In the genomic region with DNA sequence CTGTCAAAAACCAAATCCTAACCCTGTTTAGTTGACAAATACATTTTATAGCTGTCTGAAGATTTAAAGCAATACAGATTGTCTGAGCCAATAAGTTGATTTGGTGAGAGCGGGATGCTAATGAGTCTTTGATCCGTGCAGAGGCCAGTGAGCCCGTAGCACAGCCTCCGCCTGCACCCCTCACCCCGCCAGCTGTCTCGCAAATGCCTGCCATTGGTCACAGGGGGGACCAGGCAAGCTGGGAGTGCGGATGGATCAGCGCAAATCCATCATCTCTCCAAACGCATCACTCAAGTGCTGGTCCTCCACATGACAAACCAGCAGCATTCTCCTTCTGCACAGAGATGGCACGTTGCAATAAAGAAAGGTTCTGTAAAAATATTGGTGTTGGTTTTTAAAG, we compare ENCODE assay signal across 21 cellular contexts. TPM values are rescaled to one million over a fixed set of nuclear protein-coding genes. Genes with fewer than 3 reads are reported as not detected.
A peak's percentile ranks its signal among the peaks of the same experiment; 100 is the strongest.
DNase-seq lines count a peak whose midpoint lies in the region; ATAC-seq and TF ChIP-seq lines count a peak whose summit lies in the region.
"Had no signal": no experiment of that assay in that cellular context is flagged by ENCODE, and none has a peak within 500 bp of the region (broad histone marks: within the 10 kb centered on the region; RNA-seq: fewer than 3 reads in every experiment).

No MANE protein-coding gene starts in this region.

- intact Hi-C loops in natural killer cell (cut with micrococcal nuclease): no loop called here

- H3K36me3 ChIP-seq in mesenchymal stem cell (ENCODE audit: control insufficient read depth in 1 of 2, insufficient read depth in 2 of 2, low read depth in 1 of 2, low read length in 2 of 2): no peaks in the 10 kb centered on the region
- H3K36me3 ChIP-seq: MG63, SJSA1 had no signal

- no peak overlapping the region for H3K4me2 ChIP-seq in mesenchymal stem cell (ENCODE audit: low read length, poor library complexity, severe bottlenecking)
- H3K4me2 ChIP-seq: PC-9 had no signal

- peak overlapping the region; percentile 3 for H2AK5ac ChIP-seq in mesenchymal stem cell (ENCODE audit: low read length, severe bottlenecking)

- ATAC-seq in natural killer cell: no peak
- no peak for ATAC-seq in HG03025 (IDR thresholded peaks at IDR 0.05; ENCODE audit: low FRiP score, unreplicated experiment)
- no peak for ATAC-seq in HG03280 (IDR thresholded peaks at IDR 0.05; ENCODE audit: unreplicated experiment)

- no peak overlapping the region for H4K91ac ChIP-seq in mesenchymal stem cell (ENCODE audit: low read length)

- WGBS in mesenchymal stem cell: 87% methylated on average over 8 of the region's 10 CpGs

- no peaks in the 10 kb centered on the region for H3K9me3 ChIP-seq in mesenchymal stem cell (ENCODE audit: control insufficient read depth, low read length)
- H3K9me3 ChIP-seq: SJSA1 had no signal

- no peak overlapping the region for H2BK5ac ChIP-seq in mesenchymal stem cell (ENCODE audit: low read depth, low read length, poor library complexity, severe bottlenecking)

- H3K27ac ChIP-seq in mesenchymal stem cell (ENCODE audit: low read length, poor library complexity, severe bottlenecking): no peak overlapping the region
- H3K27ac ChIP-seq: PC-9, RWPE1, SJSA1 had no signal

- H3K36me3 Mint-ChIP-seq in natural killer cell: no peaks in the 10 kb centered on the region
- H3K36me3 Mint-ChIP-seq: CD14-positive monocyte had no signal

- no peak overlapping the region for H2BK15ac ChIP-seq in mesenchymal stem cell (ENCODE audit: low read depth, poor library complexity, severe bottlenecking)

- H2BK12ac ChIP-seq in mesenchymal stem cell (ENCODE audit: low read length in 2 of 2): peak overlapping the region in 1 of 2 experiments; percentile 23

- H4K8ac ChIP-seq in mesenchymal stem cell (ENCODE audit: low read length): no peak overlapping the region

- H3K23ac ChIP-seq in mesenchymal stem cell (ENCODE audit: low read length in 2 of 2): no peak overlapping the region

- H3K14ac ChIP-seq in mesenchymal stem cell (ENCODE audit: low read length in 2 of 2): no peak overlapping the region

- H2AFZ ChIP-seq in mesenchymal stem cell (ENCODE audit: low read depth, low read length): no peak overlapping the region
- H2AFZ ChIP-seq: PC-9 had no signal

- peaks cover 0 to 36% of the 10 kb centered on the region in 2 experiments for H3K27me3 ChIP-seq in mesenchymal stem cell (ENCODE audit: control insufficient read depth in 1 of 2, insufficient read depth in 1 of 2, low read length in 2 of 2)
- H3K27me3 ChIP-seq: MG63, SJSA1 had no signal

- H3K9ac ChIP-seq in mesenchymal stem cell (ENCODE audit: low read length): no peak overlapping the region

- H3K4me1 Mint-ChIP-seq in natural killer cell: peaks cover 9 to 10% of the 10 kb centered on the region in 2 donors

- peaks cover 48 to 78% of the 10 kb centered on the region in 2 donors for H3K27me3 Mint-ChIP-seq in natural killer cell (ENCODE audit: low read depth in 2 of 2)

- peak overlapping the region in 1 of 2 experiments; percentile 15 for H3K18ac ChIP-seq in mesenchymal stem cell (ENCODE audit: low read depth in 1 of 2, low read length in 2 of 2)

- no peak overlapping the region for H3K4ac ChIP-seq in mesenchymal stem cell (ENCODE audit: low read depth in 1 of 2, low read length in 2 of 2)

- no peak overlapping the region for H2BK120ac ChIP-seq in mesenchymal stem cell (ENCODE audit: low read depth, low read length)

- no peak overlapping the region for H3K4me3 ChIP-seq in mesenchymal stem cell (ENCODE audit: insufficient read depth in 1 of 2, low read depth in 1 of 2, low read length in 2 of 2)
- H3K4me3 ChIP-seq: MG63, PC-9, SJSA1 had no signal

- H3K9me3 Mint-ChIP-seq in natural killer cell: no peaks in the 10 kb centered on the region

- H3K4me1 ChIP-seq in mesenchymal stem cell (ENCODE audit: control insufficient read depth, insufficient read depth, low read depth, low read length): peaks cover 24% of the 10 kb centered on the region

- TF ChIP-seq CTCF in natural killer cell (IDR thresholded peaks at IDR 0.05): no peak

- H3K27ac Mint-ChIP-seq in natural killer cell: no peak overlapping the region
- H3K27ac Mint-ChIP-seq: CD14-positive monocyte, H9 had no signal

- peak; percentile 61 for DNase-seq in NCI-H524 treated with DMSO at 0.1 percent for 48 hours (lab: John Stamatoyannopoulos, UW)
- DNase-seq in SK-N-DZ (ENCODE audit: low spot score): peak; percentile 59
- DNase-seq in mesenchymal stem cell: no peak
- no peak for DNase-seq in natural killer cell
- no peak for DNase-seq in epidermal melanocyte (ENCODE audit: insufficient read length, low spot score)
- DNase-seq: ACHN, DMS79 treated with DMSO at 0.1 percent for 48 hours, H9, Kasumi-1, MG63, NCI-H1048, NCI-H1436, NCI-H2029 treated with DMSO at 0.1 percent for 48 hours, NCI-H2171 treated with DMSO at 0.1 percent for 48 hours, NCI-H446, PC-9 had no signal

- no peak overlapping the region for H3K4me3 Mint-ChIP-seq in natural killer cell
- H3K4me3 Mint-ChIP-seq: CD14-positive monocyte, H9 had no signal

- no peaks in the 10 kb centered on the region for H3K79me1 ChIP-seq in mesenchymal stem cell (replicated peaks; ENCODE audit: low read length, poor library complexity, severe bottlenecking)

RNA-seq across cellular contexts. Expression of gene ZBTB18, which starts 51.0 kb away (rescaled TPM):
- 55.1 and 57.2 TPM in 2 replicates for polyA plus RNA-seq in SK-N-DZ (2014; cell fraction: cytosol; rRNA removed)
- polyA plus RNA-seq in SK-N-DZ (2014; cell fraction: nucleus; rRNA removed): 83.0 and 125 TPM in 2 replicates
- polyA plus RNA-seq in mesenchymal stem cell (2013, experiment 1 of 2): 6.6 TPM
- polyA plus RNA-seq in mesenchymal stem cell (2013, experiment 2 of 2): 6.9 TPM
- 10 to 100 TPM; 12.6 to 18.2 (median 14.0) TPM for total RNA-seq in natural killer cell

Comparison
In these comparisons a context has a peak if more than half of its experiments do, and no peak if none do; other contexts are left out.
1. DNase-seq: peak in NCI-H524 treated with DMSO at 0.1 percent for 48 hours (single experiment) and SK-N-DZ (single experiment); none in mesenchymal stem cell (single experiment), natural killer cell (single experiment) and epidermal melanocyte (single experiment).